Comparison of ENCODE assay signal across 17 cellular contexts in genomic region chr7:152355474-152356057, GRCh38.
A peak's percentile ranks its signal among the peaks of the same experiment; 100 is the strongest.
DNase-seq lines count a peak whose midpoint lies in the region; ATAC-seq and TF ChIP-seq lines count a peak whose summit lies in the region.
"Had no signal": no experiment of that assay in that cellular context is flagged by ENCODE, and none has a peak within 500 bp of the region (broad histone marks: within the 10 kb centered on the region; RNA-seq: fewer than 3 reads in every experiment).

No MANE protein-coding gene starts in this region.

- peak overlapping the region; percentile 14 for H3K27ac Mint-ChIP-seq in glutamatergic neuron (ENCODE audit: unreplicated experiment)
- no peak overlapping the region for H3K27ac Mint-ChIP-seq in activated CD8-positive, alpha-beta T cell treated with anti-CD3 and anti-CD28 coated beads, Interleukin-2, amount 10 ng/mL, durations not matched to agents 7 days and 5 days
- H3K27ac Mint-ChIP-seq: GM23338 had no signal

- ATAC-seq in GM18511 (IDR thresholded peaks at IDR 0.05; ENCODE audit: unreplicated experiment) (peak; percentile 70), GM19468 (IDR thresholded peaks at IDR 0.05; ENCODE audit: extremely low read depth, unreplicated experiment) (peak; percentile 77), HG03064 (IDR thresholded peaks at IDR 0.05; ENCODE audit: low read depth, unreplicated experiment) (peak; percentile 73), GM18873 (IDR thresholded peaks at IDR 0.05; ENCODE audit: low FRiP score, unreplicated experiment) (no peak), GM19035 (IDR thresholded peaks at IDR 0.05; ENCODE audit: unreplicated experiment) (no peak)
- ATAC-seq in activated CD8-positive, alpha-beta T cell treated with anti-CD3 and anti-CD28 coated beads, Interleukin-2, amount 10 ng/mL, durations not matched to agents 7 days and 5 days = no peak
- ATAC-seq: GM23338; lower lobe of right lung; natural killer cell treated with Interleukin-12 subunit alpha and Interleukin-12 subunit beta and Interleukin-15 and Interleukin-18, amount 100 ng/mL, for 72 hours had no signal

- no peak for TF ChIP-seq CTCF in glutamatergic neuron (IDR thresholded peaks at IDR 0.05; ENCODE audit: partially characterized antibody, unreplicated experiment)

- no peaks in the 10 kb centered on the region for H3K27me3 Mint-ChIP-seq in glutamatergic neuron (ENCODE audit: unreplicated experiment)
- no peaks in the 10 kb centered on the region for H3K27me3 Mint-ChIP-seq in activated CD8-positive, alpha-beta T cell treated with anti-CD3 and anti-CD28 coated beads, Interleukin-2, amount 10 ng/mL, durations not matched to agents 7 days and 5 days (ENCODE audit: low read depth)
- H3K27me3 Mint-ChIP-seq: natural killer cell treated with Interleukin-12 subunit alpha and Interleukin-12 subunit beta and Interleukin-15 and Interleukin-18, amount 100 ng/mL, for 72 hours had no signal

- no peaks in the 10 kb centered on the region for H3K9me3 Mint-ChIP-seq in glutamatergic neuron (ENCODE audit: unreplicated experiment)
- H3K9me3 Mint-ChIP-seq in activated CD8-positive, alpha-beta T cell treated with anti-CD3 and anti-CD28 coated beads, Interleukin-2, amount 10 ng/mL, durations not matched to agents 7 days and 5 days (ENCODE audit: insufficient read depth) = peaks cover 10% of the 10 kb centered on the region
- H3K9me3 Mint-ChIP-seq: natural killer cell treated with Interleukin-12 subunit alpha and Interleukin-12 subunit beta and Interleukin-15 and Interleukin-18, amount 100 ng/mL, for 72 hours had no signal

- CTCF ChIA-PET in activated CD8-positive, alpha-beta T cell treated with anti-CD3 and anti-CD28 coated beads, Interleukin-2, amount 10 ng/mL, durations not matched to agents 7 days and 5 days (lab: Charles Lee) = interaction anchor here (0.9 to 1.2 kb wide), 2 partner anchors 15 to 19 kb away, joined by 3 read pairs; no protein-coding TSS in a partner anchor

- H3K4me3 Mint-ChIP-seq in glutamatergic neuron (ENCODE audit: unreplicated experiment) = no peak overlapping the region
- no peak overlapping the region for H3K4me3 Mint-ChIP-seq in activated CD8-positive, alpha-beta T cell treated with anti-CD3 and anti-CD28 coated beads, Interleukin-2, amount 10 ng/mL, durations not matched to agents 7 days and 5 days
- H3K4me3 Mint-ChIP-seq: GM23338; natural killer cell treated with Interleukin-12 subunit alpha and Interleukin-12 subunit beta and Interleukin-15 and Interleukin-18, amount 100 ng/mL, for 72 hours had no signal

- peaks cover 9% of the 10 kb centered on the region for H3K4me1 Mint-ChIP-seq in glutamatergic neuron (ENCODE audit: low read depth, unreplicated experiment)
- H3K4me1 Mint-ChIP-seq in activated CD8-positive, alpha-beta T cell treated with anti-CD3 and anti-CD28 coated beads, Interleukin-2, amount 10 ng/mL, durations not matched to agents 7 days and 5 days (ENCODE audit: low read depth) = no peaks in the 10 kb centered on the region
- H3K4me1 Mint-ChIP-seq: GM23338 had no signal

- POLR2A ChIA-PET in activated CD8-positive, alpha-beta T cell treated with anti-CD3 and anti-CD28 coated beads, Interleukin-2, amount 10 ng/mL, durations not matched to agents 7 days and 5 days (lab: Charles Lee) = no interaction called here

- DNase-seq in glutamatergic neuron = no peak
- no peak for DNase-seq in activated CD8-positive, alpha-beta T cell treated with anti-CD3 and anti-CD28 coated beads, Interleukin-2, amount 10 ng/mL, durations not matched to agents 7 days and 5 days
- DNase-seq in NCI-H226 = no peak
- DNase-seq: activated gamma-delta T cell, erythroblast, KG1, lower lobe of right lung, NCI-H1105, NCI-H748 treated with DMSO at 0.1 percent for 48 hours, retina had no signal

- no peaks in the 10 kb centered on the region for H3K36me3 Mint-ChIP-seq in glutamatergic neuron (ENCODE audit: unreplicated experiment)
- peaks cover 48% of the 10 kb centered on the region for H3K36me3 Mint-ChIP-seq in activated CD8-positive, alpha-beta T cell treated with anti-CD3 and anti-CD28 coated beads, Interleukin-2, amount 10 ng/mL, durations not matched to agents 7 days and 5 days (ENCODE audit: low read depth)

Comparison
In these comparisons a context has a peak if more than half of its experiments do, and no peak if none do; other contexts are left out.
1. ATAC-seq: peak in GM18511 (single experiment), GM19468 (single experiment) and HG03064 (single experiment); none in GM18873 (single experiment), GM19035 (single experiment) and activated CD8-positive, alpha-beta T cell treated with anti-CD3 and anti-CD28 coated beads, Interleukin-2, amount 10 ng/mL, durations not matched to agents 7 days and 5 days (single experiment).